Comparison of ENCODE assay signal across 25 cellular contexts in the genomic region with DNA sequence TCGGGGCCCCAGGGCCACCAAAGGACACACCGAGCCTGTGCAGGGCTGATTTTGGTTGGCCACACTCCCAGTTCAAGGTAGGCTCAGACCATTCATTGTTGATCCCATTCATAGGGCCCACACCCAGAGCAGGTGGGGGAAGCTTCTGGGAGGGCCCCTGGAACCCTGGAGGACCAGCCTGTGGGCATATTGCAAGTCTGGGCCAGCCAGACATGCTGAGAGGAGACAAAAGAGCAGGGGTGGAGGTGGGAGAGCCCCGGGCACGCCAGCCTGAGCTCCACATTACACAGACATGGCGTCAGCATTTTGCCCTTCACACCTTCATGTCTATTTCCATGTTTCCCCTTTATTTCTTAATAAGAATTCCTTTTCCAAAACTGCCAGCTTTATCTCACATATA. TPM values are rescaled to one million over a fixed set of nuclear protein-coding genes. Genes with fewer than 3 reads are reported as not detected.
DNase-seq lines count a peak whose midpoint lies in the region; ATAC-seq, FAIRE-seq and TF ChIP-seq lines count a peak whose summit lies in the region.
"Had no signal": no experiment of that assay in that cellular context is flagged by ENCODE, and none has a peak within 500 bp of the region (broad histone marks: within the 10 kb centered on the region; RNA-seq: fewer than 3 reads in every experiment).

No MANE protein-coding gene starts in this region.

- H3K9me3 Mint-ChIP-seq in chondrocyte (ENCODE audit: low read depth), result peaks cover 19% of the 10 kb centered on the region

- no peak overlapping the region for H2AFZ ChIP-seq in keratinocyte (ENCODE audit: control insufficient read depth, low read length)

- intact Hi-C loops in left ventricle myocardium inferior (cut with micrococcal nuclease), result no loop called here
- intact Hi-C loops in left cardiac atrium (cut with DNase I), result loop anchor here in 1 of 2 donors (5.0 kb wide), 1 partner anchor 151 kb away; a partner anchor contains a TSS
- intact Hi-C loops in spleen (cut with DNase I; ENCODE audit: low total_unique reads), result no loop called here

- H3K36me3 ChIP-seq in left ventricle myocardium inferior (no peaks in the 10 kb centered on the region), keratinocyte (ENCODE audit: control insufficient read depth in 2 of 2, extremely low read depth in 1 of 2, insufficient read depth in 2 of 2, low read length in 2 of 2) (no peaks in the 10 kb centered on the region), spleen (peaks cover 0 to 5% (median 0%) of the 10 kb centered on the region in 6 donors)
- H3K36me3 ChIP-seq: BE2C, SJSA1 had no signal

- H3K27me3 Mint-ChIP-seq in chondrocyte (ENCODE audit: low read depth), result no peaks in the 10 kb centered on the region

- H3K9ac ChIP-seq in keratinocyte (ENCODE audit: control insufficient read depth, extremely low read depth, insufficient read depth, low read length), result no peak overlapping the region

- DNase-seq in left ventricle myocardium inferior (no peak), left cardiac atrium (no peak), chondrocyte (ENCODE audit: low spot score) (peak; percentile 49), keratinocyte (ENCODE audit: low read depth, low spot score) (peak; percentile 7), spleen (peak; percentile 32), T-helper 9 cell (no peak), NAMALWA (ENCODE audit: low spot score) (no peak)
- DNase-seq: BE2C, DMS53, GF-D8, H7, NCI-H1092 treated with DMSO at 0.1 percent for 48 hours, NCI-H1436 treated with DMSO at 0.1 percent for 48 hours, NCI-H1930, NCI-H226, NCI-H524, NCI-H82 had no signal

- H3K79me2 ChIP-seq in keratinocyte (ENCODE audit: control insufficient read depth, insufficient read depth, low read length), result no peaks in the 10 kb centered on the region

- WGBS in spleen, 5 donors, result 92 to 98% (median 96%) methylated on average over 5 of the region's 5 CpGs

- dilution Hi-C loops in keratinocyte (cut with MboI; ENCODE audit: extremely low pct_ligation_motif_present, low sequenced_read_pairs), result no loop called here

- TF ChIP-seq POLR2A in spleen (IDR thresholded peaks at IDR 0.05), result no peak

- H3K27ac ChIP-seq in left ventricle myocardium inferior (replicated peaks) (peak overlapping the region; percentile 81), keratinocyte (ENCODE audit: control insufficient read depth, insufficient read depth, low read length) (no peak overlapping the region), spleen (peak overlapping the region in 2 of 8 donors; percentile 21 to 39)
- H3K27ac ChIP-seq: A549, SJSA1 had no signal

- FAIRE-seq in keratinocyte (lab: Jason Lieb, UNC), result peak; percentile 72
- FAIRE-seq: A549, D721Med, HepG2, K562 had no signal

- H3K27me3 ChIP-seq in left ventricle myocardium inferior (ENCODE audit: low read depth) (no peaks in the 10 kb centered on the region), keratinocyte (ENCODE audit: control insufficient read depth, extremely low read depth, insufficient read depth, low read length) (no peaks in the 10 kb centered on the region), spleen (replicated peaks in 1 of 7) (no peaks in the 10 kb centered on the region)
- H3K27me3 ChIP-seq: BE2C, SJSA1 had no signal

- no peak overlapping the region for H3K4me2 ChIP-seq in keratinocyte (ENCODE audit: control insufficient read depth, extremely low read depth, insufficient read depth, low read depth, low read length)
- H3K4me2 ChIP-seq: A549 had no signal

- peaks cover 10% of the 10 kb centered on the region for H3K36me3 Mint-ChIP-seq in chondrocyte (ENCODE audit: low read depth)

- H3K4me1 ChIP-seq in left ventricle myocardium inferior, result peaks cover 39% of the 10 kb centered on the region
- H3K4me1 ChIP-seq in keratinocyte (ENCODE audit: control insufficient read depth, extremely low read depth, insufficient read depth, low read length), result peaks cover 17% of the 10 kb centered on the region
- no peaks in the 10 kb centered on the region for H3K4me1 ChIP-seq in spleen
- H3K4me1 ChIP-seq: A549, BE2C, SJSA1 had no signal

- H3K4me3 Mint-ChIP-seq in chondrocyte (ENCODE audit: unreplicated experiment), result no peak overlapping the region

- no peaks in the 10 kb centered on the region for H3K4me1 Mint-ChIP-seq in chondrocyte (ENCODE audit: low read depth)

- no peak overlapping the region for H3K4me3 ChIP-seq in left ventricle myocardium inferior
- no peak overlapping the region for H3K4me3 ChIP-seq in keratinocyte (ENCODE audit: control insufficient read depth in 2 of 3, extremely low read depth in 1 of 3, insufficient read depth in 2 of 3, low read depth in 1 of 3, low read length in 3 of 3)
- H3K4me3 ChIP-seq in spleen, result no peak overlapping the region
- H3K4me3 ChIP-seq: A549, K562, SJSA1 had no signal

- TF ChIP-seq CTCF in left ventricle myocardium inferior (IDR thresholded peaks at IDR 0.05; ENCODE audit: borderline replicate concordance) (no peak), chondrocyte (IDR thresholded peaks at IDR 0.05) (no peak), keratinocyte (optimal IDR thresholded peaks at IDR 0.05 in 1 of 3, IDR thresholded peaks at IDR 0.05 in 1 of 3, conservative IDR thresholded peaks at IDR 0.05 in 1 of 3; ENCODE audit: extremely low read depth in 1 of 3, insufficient read depth in 2 of 3, low read length in 3 of 3) (no peak), spleen (IDR thresholded peaks at IDR 0.05 in 8 of 11, conservative IDR thresholded peaks at IDR 0.05 in 3 of 11) (no peak)

- H3K9me1 ChIP-seq in keratinocyte (ENCODE audit: control insufficient read depth, extremely low read depth, insufficient read depth, low read length), result no peaks in the 10 kb centered on the region

- H4K20me1 ChIP-seq in keratinocyte (ENCODE audit: control insufficient read depth, extremely low read depth, insufficient read depth, low read length), result no peaks in the 10 kb centered on the region

- H3K27ac Mint-ChIP-seq in chondrocyte (ENCODE audit: unreplicated experiment), result no peak overlapping the region

- H3K9me3 ChIP-seq in left ventricle myocardium inferior (replicated peaks), result peaks cover 9% of the 10 kb centered on the region
- H3K9me3 ChIP-seq in keratinocyte (ENCODE audit: control insufficient read depth, low read depth, low read length), result peaks cover 7% of the 10 kb centered on the region
- no peaks in the 10 kb centered on the region for H3K9me3 ChIP-seq in spleen
- H3K9me3 ChIP-seq: A549, BE2C, SJSA1 had no signal

- no peak for ATAC-seq in left cardiac atrium
- no peak for ATAC-seq in HG02870 (IDR thresholded peaks at IDR 0.05; ENCODE audit: unreplicated experiment)
- ATAC-seq: A549, HepG2, K562, Panc1 had no signal

RNA-seq across cellular contexts. Expression of a gene that starts 25.7 kb away (rescaled TPM):
- 46.5 TPM for total RNA-seq in left ventricle myocardium inferior
- 10 to 100 TPM; 55.9 to 63.7 TPM for total RNA-seq in left cardiac atrium
- 27.5 to 31.6 TPM (median 30.7 TPM) in 3 replicates for total RNA-seq in chondrocyte
- 25.1 to 28.5 TPM (median 27.4 TPM) in 3 replicates for polyA plus RNA-seq in keratinocyte
- 5.8 TPM for polyA plus RNA-seq in keratinocyte (2011; ENCODE audit: low read depth)
- polyA plus RNA-seq in keratinocyte (2011; cell fraction: cytosol; rRNA removed), result 12.7 and 27.2 TPM in 2 replicates
- 9.7 and 12.0 TPM in 2 replicates for polyA plus RNA-seq in keratinocyte (2011; cell fraction: nucleus; rRNA removed)
- 28.2 and 38.2 TPM in 2 replicates for polyA plus RNA-seq in keratinocyte (2012; ENCODE audit: low replicate concordance)
- 12.4 to 13.1 TPM (median 12.6 TPM) in 3 replicates for polyA minus RNA-seq in keratinocyte
- polyA minus RNA-seq in keratinocyte (2011; cell fraction: cytosol; rRNA and poly(A)+ RNA removed), result 15.7 TPM
- polyA minus RNA-seq in keratinocyte (2011; cell fraction: nucleus; rRNA and poly(A)+ RNA removed), result 3.6 and 5.1 TPM in 2 replicates
- total RNA-seq in spleen, result 10 to 100 TPM; 12.4 to 50.6 (median 33.8) TPM
- 10 to 100 TPM; 30.3 to 68.8 (median 42.2) TPM for polyA plus RNA-seq in spleen

RNA-seq across cellular contexts. Expression of a gene that starts 40.8 kb away (rescaled TPM):
- total RNA-seq in left ventricle myocardium inferior (4.8 TPM), left cardiac atrium (1 to 10 TPM; 3.2 to 4.6 TPM), chondrocyte (0.92 to 1.8 TPM (median 1.5 TPM) in 3 replicates), spleen (10 to 100 TPM in 3 of 7 donors, 1 to 10 TPM in 4; 3.8 to 15.1 (median 10.0) TPM)
- polyA plus RNA-seq in keratinocyte (0.03 to 0.05 TPM (median 0.03 TPM) in 3 replicates), spleen (under 1 TPM; 0.13 to 0.54 (median 0.53) TPM)
- 0.09 TPM for polyA plus RNA-seq in keratinocyte (2011; ENCODE audit: low read depth)
- polyA plus RNA-seq in keratinocyte (2011; cell fraction: cytosol; rRNA removed), result under 0.01 and 0.02 TPM in 2 replicates
- polyA plus RNA-seq in keratinocyte (2011; cell fraction: nucleus; rRNA removed), result 0.03 and 0.04 TPM in 2 replicates
- 0.05 TPM in 1 of 2 replicates, not detected in the other for polyA plus RNA-seq in keratinocyte (2012; ENCODE audit: low replicate concordance)
- polyA minus RNA-seq in keratinocyte, result not detected in 3 replicates
- polyA minus RNA-seq in keratinocyte (2011; cell fraction: cytosol; rRNA and poly(A)+ RNA removed), result not detected
- polyA minus RNA-seq in keratinocyte (2011; cell fraction: nucleus; rRNA and poly(A)+ RNA removed), result not detected in 2 replicates
- total RNA-seq: HepG2, HT-29, SJSA1 had no signal
- polyA plus RNA-seq: HepG2 had no signal

RNA-seq across cellular contexts. Expression of a gene that starts 45.0 kb away (rescaled TPM):
- 52.3 TPM for total RNA-seq in left ventricle myocardium inferior
- total RNA-seq in left cardiac atrium, result 10 to 100 TPM; 58.8 to 69.7 TPM
- 47.1 to 60.2 TPM (median 57.1 TPM) in 3 replicates for total RNA-seq in chondrocyte
- 15.1 to 29.9 TPM (median 15.6 TPM) in 3 replicates for polyA plus RNA-seq in keratinocyte
- polyA plus RNA-seq in keratinocyte (2011; ENCODE audit: low read depth), result 5.8 TPM
- polyA plus RNA-seq in keratinocyte (2011; cell fraction: cytosol; rRNA removed), result 4.9 and 7.7 TPM in 2 replicates
- 45.9 and 54.4 TPM in 2 replicates for polyA plus RNA-seq in keratinocyte (2011; cell fraction: nucleus; rRNA removed)
- polyA plus RNA-seq in keratinocyte (2012; ENCODE audit: low replicate concordance), result 15.9 and 21.9 TPM in 2 replicates
- 12.5 to 24.5 TPM (median 20.5 TPM) in 3 replicates for polyA minus RNA-seq in keratinocyte
- 12.5 TPM for polyA minus RNA-seq in keratinocyte (2011; cell fraction: cytosol; rRNA and poly(A)+ RNA removed)
- polyA minus RNA-seq in keratinocyte (2011; cell fraction: nucleus; rRNA and poly(A)+ RNA removed), result 46.6 and 54.2 TPM in 2 replicates
- 100 to 1,000 TPM in 3 of 7 donors, 10 to 100 TPM in 4; 70.2 to 125 (median 95.0) TPM for total RNA-seq in spleen
- polyA plus RNA-seq in spleen, result 10 to 100 TPM; 55.5 to 75.7 (median 62.2) TPM

RNA-seq across cellular contexts. Expression of a gene that starts 50.7 kb away (rescaled TPM):
- total RNA-seq in left ventricle myocardium inferior (12.9 TPM), left cardiac atrium (10 to 100 TPM; 15.3 to 15.8 TPM), chondrocyte (23.2 to 27.2 TPM (median 24.0 TPM) in 3 replicates), spleen (10 to 100 TPM; 28.4 to 36.6 (median 35.5) TPM)
- polyA plus RNA-seq in keratinocyte (15.1 to 22.3 TPM (median 15.9 TPM) in 3 replicates), spleen (10 to 100 TPM; 19.8 to 35.7 (median 19.9) TPM)
- polyA plus RNA-seq in keratinocyte (2011; ENCODE audit: low read depth), result 2.4 TPM
- 15.2 and 15.6 TPM in 2 replicates for polyA plus RNA-seq in keratinocyte (2011; cell fraction: cytosol; rRNA removed)
- 33.6 and 33.8 TPM in 2 replicates for polyA plus RNA-seq in keratinocyte (2011; cell fraction: nucleus; rRNA removed)
- polyA plus RNA-seq in keratinocyte (2012; ENCODE audit: low replicate concordance), result 16.4 and 18.9 TPM in 2 replicates
- polyA minus RNA-seq in keratinocyte, result 15.5 to 20.0 TPM (median 15.6 TPM) in 3 replicates
- 20.5 TPM for polyA minus RNA-seq in keratinocyte (2011; cell fraction: cytosol; rRNA and poly(A)+ RNA removed)
- polyA minus RNA-seq in keratinocyte (2011; cell fraction: nucleus; rRNA and poly(A)+ RNA removed), result 10.2 and 12.9 TPM in 2 replicates

RNA-seq across cellular contexts. Expression of a gene that starts 59.7 kb away (rescaled TPM):
- total RNA-seq in left ventricle myocardium inferior (43.0 TPM), left cardiac atrium (100 to 1,000 TPM in 1 of 2 donors, 10 to 100 TPM in 1; 88.7 to 102 TPM), chondrocyte (251 to 316 TPM (median 256 TPM) in 3 replicates), spleen (100 to 1,000 TPM in 4 of 7 donors, 10 to 100 TPM in 3; 63.4 to 133 (median 108) TPM)
- polyA plus RNA-seq in keratinocyte (245 to 385 TPM (median 272 TPM) in 3 replicates), spleen (10 to 100 TPM; 36.8 to 49.8 (median 48.6) TPM)
- 41.9 TPM for polyA plus RNA-seq in keratinocyte (2011; ENCODE audit: low read depth)
- 316 and 399 TPM in 2 replicates for polyA plus RNA-seq in keratinocyte (2011; cell fraction: cytosol; rRNA removed)
- 637 and 800 TPM in 2 replicates for polyA plus RNA-seq in keratinocyte (2011; cell fraction: nucleus; rRNA removed)
- polyA plus RNA-seq in keratinocyte (2012; ENCODE audit: low replicate concordance), result 195 and 241 TPM in 2 replicates
- 280 to 465 TPM (median 409 TPM) in 3 replicates for polyA minus RNA-seq in keratinocyte
- polyA minus RNA-seq in keratinocyte (2011; cell fraction: cytosol; rRNA and poly(A)+ RNA removed), result 214 TPM
- 152 and 244 TPM in 2 replicates for polyA minus RNA-seq in keratinocyte (2011; cell fraction: nucleus; rRNA and poly(A)+ RNA removed)

Comparison
In these comparisons a context has a peak if more than half of its experiments do, and no peak if none do; other contexts are left out.
1. DNase-seq: peak in chondrocyte (single experiment), keratinocyte (single experiment) and spleen (single experiment); none in left ventricle myocardium inferior (single experiment), left cardiac atrium (single experiment), T-helper 9 cell (single experiment) and NAMALWA (single experiment).